In the genomic region with DNA sequence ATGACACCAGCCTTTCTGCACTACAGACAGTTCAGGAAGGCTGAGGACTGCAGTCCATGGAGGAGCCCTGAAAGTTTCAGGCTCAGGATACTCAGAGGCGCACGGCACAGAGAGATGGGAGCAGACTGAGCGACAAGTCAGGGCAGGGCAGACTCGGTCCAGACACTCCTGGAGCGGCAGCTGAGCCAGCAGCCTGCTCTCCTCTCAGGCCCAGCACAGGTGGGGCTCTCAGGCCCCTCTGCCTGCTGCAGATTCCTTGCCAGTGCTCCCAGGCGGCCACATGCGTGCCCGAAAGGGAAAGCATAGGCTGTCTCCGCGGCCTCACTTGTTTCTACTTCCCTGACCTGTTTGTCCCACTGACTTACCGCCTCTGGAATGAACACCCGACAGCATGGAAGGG, we compare ENCODE assay signal across 26 cellular contexts.
DNase-seq lines count a peak whose midpoint lies in the region; ATAC-seq and TF ChIP-seq lines count a peak whose summit lies in the region.
"Had no signal": no experiment of that assay in that cellular context is flagged by ENCODE, and none has a peak within 500 bp of the region (broad histone marks: within the 10 kb centered on the region; RNA-seq: fewer than 3 reads in every experiment).

No MANE protein-coding gene starts in this region.

- H3K18ac ChIP-seq in H9 (ENCODE audit: insufficient read length, low read depth, low read length), result no peak overlapping the region

- H3K27ac Mint-ChIP-seq in H9, result peak overlapping the region in 1 of 3 experiments; percentile 62; a peak in 1 of 7 replicates
- H3K27ac Mint-ChIP-seq in type B pancreatic cell, result no peak overlapping the region
- H3K27ac Mint-ChIP-seq: B cell, IgD-negative memory B cell, T-cell had no signal

- H3K27me3 Mint-ChIP-seq in H9 (ENCODE audit: low read depth), result peaks cover 2% of the 10 kb centered on the region
- peaks cover 19% of the 10 kb centered on the region for H3K27me3 Mint-ChIP-seq in type B pancreatic cell
- H3K27me3 Mint-ChIP-seq: B cell, IgD-negative memory B cell, T-cell had no signal

- H3K4me2 ChIP-seq in H9 (ENCODE audit: insufficient read depth, insufficient read length, low read length), result no peak overlapping the region
- H3K4me2 ChIP-seq: KMS-11 had no signal

- no peak overlapping the region for H2BK15ac ChIP-seq in H9 (ENCODE audit: low read depth, low read length)

- H3T11ph ChIP-seq in H9 (ENCODE audit: low read length), result no peak overlapping the region

- H3K36me3 Mint-ChIP-seq in H9 (ENCODE audit: insufficient read depth in 1 of 3, low read depth in 3 of 3) (no peaks in the 10 kb centered on the region), type B pancreatic cell (no peaks in the 10 kb centered on the region)
- H3K36me3 Mint-ChIP-seq: T-cell had no signal

- no peak overlapping the region for H4K8ac ChIP-seq in H9 (replicated peaks; ENCODE audit: insufficient read length, low read depth, low read length)

- H3K79me2 ChIP-seq in H9 (ENCODE audit: insufficient read depth, low read length), result no peaks in the 10 kb centered on the region

- no peak for TF ChIP-seq CTCF in H9 (conservative IDR thresholded peaks at IDR 0.05)
- no peak for TF ChIP-seq CTCF in coronary artery (IDR thresholded peaks at IDR 0.05)
- TF ChIP-seq CTCF in type B pancreatic cell (conservative IDR thresholded peaks at IDR 0.05), result no peak

- H2BK20ac ChIP-seq in H9 (ENCODE audit: low read depth, low read length, poor library complexity, severe bottlenecking), result no peak overlapping the region

- H2AFZ ChIP-seq in H9 (ENCODE audit: low read length), result no peak overlapping the region
- H2AFZ ChIP-seq: GM23248 had no signal

- no peak overlapping the region for H4K91ac ChIP-seq in H9 (ENCODE audit: insufficient read length, low read depth, low read length)

- H3K23me2 ChIP-seq in H9 (ENCODE audit: insufficient read length, low read depth, low read length, poor library complexity, severe bottlenecking), result no peaks in the 10 kb centered on the region

- H2BK5ac ChIP-seq in H9 (ENCODE audit: insufficient read length, low read length), result no peak overlapping the region

- no peak overlapping the region for H4K5ac ChIP-seq in H9 (ENCODE audit: insufficient read length, low read depth, low read length)

- H3K23ac ChIP-seq in H9 (ENCODE audit: insufficient read length, low read depth, low read length), result no peak overlapping the region

- H3K4me3 ChIP-seq in coronary artery, result no peak overlapping the region
- H3K4me3 ChIP-seq: GM23248 had no signal

- H3K14ac ChIP-seq in H9 (ENCODE audit: insufficient read depth, low read length), result 0 out of 2 replicates have a peak overlapping the region, but pooled peaks have one; percentile 19

- H3K27me3 ChIP-seq in H9 (ENCODE audit: insufficient read depth, low read length), result no peaks in the 10 kb centered on the region

- peaks cover 2 to 6% of the 10 kb centered on the region in 2 experiments; a peak in 3 of 5 replicates for H3K9me3 Mint-ChIP-seq in H9
- H3K9me3 Mint-ChIP-seq in type B pancreatic cell, result no peaks in the 10 kb centered on the region

- no peaks in the 10 kb centered on the region for H3K9me3 ChIP-seq in H9 (ENCODE audit: control insufficient read depth, low read depth, low read length)

- no peak overlapping the region for H2AK5ac ChIP-seq in H9 (ENCODE audit: insufficient read length, low read length)

- no CpG with 5 or more reads among the region's 12 CpGs for WGBS in H9 (ENCODE audit: extremely low coverage, insufficient read length, low lambda C conversion rate)

- DNase-seq in H9 (no peak), coronary artery (ENCODE audit: low spot score) (peak; percentile 16), left lobe of liver (ENCODE audit: low spot score) (peak; percentile 16), type B pancreatic cell (ENCODE audit: extremely low spot score, unreplicated experiment) (peak; percentile 62), NCI-H1417 (lab: John Stamatoyannopoulos, UW) (no peak)
- DNase-seq: Calu3, DND-41, GM23248, HCEC 1CT, MM.1S, NCI-H1048, NCI-H1417 treated with DMSO at 0.1 percent for 48 hours, NCI-H1694 treated with DMSO at 0.1 percent for 48 hours, NCI-H2081, NCI-H345, NCI-H524, NCI-H748 treated with DMSO at 0.1 percent for 48 hours, PC-3, SHP77, T-cell had no signal

- H3K56ac ChIP-seq in H9 (ENCODE audit: insufficient read length, low read depth, low read length), result no peak overlapping the region

- H3K4me3 Mint-ChIP-seq in H9 (no peak overlapping the region), type B pancreatic cell (no peak overlapping the region)
- H3K4me3 Mint-ChIP-seq: B cell, IgD-negative memory B cell, T-cell had no signal

- no peak overlapping the region for H2BK12ac ChIP-seq in H9 (ENCODE audit: insufficient read length, low read depth, low read length)

- H2BK120ac ChIP-seq in H9 (ENCODE audit: low read depth, low read length, poor library complexity, severe bottlenecking), result no peak overlapping the region

- H3K79me1 ChIP-seq in H9 (ENCODE audit: insufficient read depth, low read depth, low read length, poor library complexity, severe bottlenecking), result no peaks in the 10 kb centered on the region

- no peak for ATAC-seq in left lobe of liver
- ATAC-seq in HG02973 (IDR thresholded peaks at IDR 0.05; ENCODE audit: unreplicated experiment), result no peak
- no peak for ATAC-seq in GM18907 (IDR thresholded peaks at IDR 0.05; ENCODE audit: unreplicated experiment)
- ATAC-seq: PC-3, T-cell had no signal

- H3K4me1 Mint-ChIP-seq in H9 (peaks cover 0 to 8% of the 10 kb centered on the region in 2 experiments; a peak in 2 of 4 replicates), type B pancreatic cell (ENCODE audit: unreplicated experiment) (peaks cover 7% of the 10 kb centered on the region)
- H3K4me1 Mint-ChIP-seq: B cell, IgD-negative memory B cell, T-cell had no signal

- H3K4me1 ChIP-seq in H9 (ENCODE audit: insufficient read depth, low read length), result no peaks in the 10 kb centered on the region

- no peak overlapping the region for H3K9ac ChIP-seq in H9 (ENCODE audit: extremely low read depth, insufficient read length, low read length)
- H3K9ac ChIP-seq: GM23248, KMS-11 had no signal

- no peak overlapping the region for H3K4ac ChIP-seq in H9 (ENCODE audit: low read depth, low read length)

- H3K27ac ChIP-seq in H9 (ENCODE audit: insufficient read length, low read depth, low read length) (no peak overlapping the region), coronary artery (no peak overlapping the region)
- H3K27ac ChIP-seq: GM23248, HL-60, KMS-11 had no signal

- H4K20me1 ChIP-seq in H9 (ENCODE audit: control insufficient read depth, insufficient read depth, insufficient read length), result no peaks in the 10 kb centered on the region

Comparison
In these comparisons a context has a peak if more than half of its experiments do, and no peak if none do; other contexts are left out.
1. DNase-seq: peak in coronary artery (single experiment), left lobe of liver (single experiment) and type B pancreatic cell (single experiment); none in H9 (single experiment) and NCI-H1417 (0 of 3).